In genomic region chr1:59008599-59009347, GRCh38 we compare ENCODE assay signal across 9 cellular contexts.
A peak's percentile ranks its signal among the peaks of the same experiment; 100 is the strongest.
DNase-seq lines count a peak whose midpoint lies in the region; ATAC-seq, FAIRE-seq and TF ChIP-seq lines count a peak whose summit lies in the region.
"Had no signal": no experiment of that assay in that cellular context is flagged by ENCODE, and none has a peak within 500 bp of the region (broad histone marks: within the 10 kb centered on the region; RNA-seq: fewer than 3 reads in every experiment).

No MANE protein-coding gene starts in this region.

- H3K27ac ChIP-seq in endothelial cell of umbilical vein (ENCODE audit: insufficient read depth, low read depth, low read length) = no peak overlapping the region
- H3K27ac ChIP-seq in gastrocnemius medialis = peak overlapping the region in 3 of 4 donors; percentile 59 to 65 (median 64)

- CTCF ChIA-PET in endothelial cell of umbilical vein (lab: Charles Lee) = no interaction called here

- no peak overlapping the region for H3K4me2 ChIP-seq in endothelial cell of umbilical vein (ENCODE audit: insufficient read depth, low read length)

- no TSS peak for BruUV-seq in endothelial cell of umbilical vein (replicated peaks; lab: Mats Ljungman, UMichigan)

- ATAC-seq in gastrocnemius medialis = peak in 1 of 2 donors; percentile 56
- ATAC-seq in HG03520 (IDR thresholded peaks at IDR 0.05; ENCODE audit: unreplicated experiment) = no peak

- no peaks in the 10 kb centered on the region for H3K9me1 ChIP-seq in endothelial cell of umbilical vein (replicated peaks; ENCODE audit: control insufficient read depth, extremely low read depth, insufficient read depth, low read length)

- TF ChIP-seq POLR2A in endothelial cell of umbilical vein (IDR thresholded peaks at IDR 0.05; ENCODE audit: low read depth, low read length) (no peak), gastrocnemius medialis (IDR thresholded peaks at IDR 0.05) (peak in 1 of 2 donors; percentile 37), H54 (IDR thresholded peaks at IDR 0.05; ENCODE audit: low read depth, low read length) (no peak)

- H3K36me3 ChIP-seq in endothelial cell of umbilical vein (ENCODE audit: control insufficient read depth in 2 of 2, extremely low read depth in 1 of 2, insufficient read depth in 2 of 2, low read length in 2 of 2) (no peaks in the 10 kb centered on the region), gastrocnemius medialis (no peaks in the 10 kb centered on the region)

- DNase-seq in H4 (ENCODE audit: low spot score) (peak; percentile 34), RPMI7951 (ENCODE audit: low read depth) (peak; percentile 55), endothelial cell of umbilical vein (ENCODE audit: low read depth, low spot score) (no peak), gastrocnemius medialis (peak in 1 of 2 donors; percentile 66), H54 (ENCODE audit: insufficient read length, low spot score) (no peak), DMS153 (lab: John Stamatoyannopoulos, UW) (no peak)
- DNase-seq: activated T-cell treated with anti-CD3 and anti-CD28 coated beads, Interleukin-2, amount 50 U/mL, for 1 hour; dorsolateral prefrontal cortex had no signal

- no peaks in the 10 kb centered on the region for H3K79me2 ChIP-seq in endothelial cell of umbilical vein (ENCODE audit: control insufficient read depth, insufficient read depth, low read length)

- H3K27me3 ChIP-seq in endothelial cell of umbilical vein (ENCODE audit: control insufficient read depth in 2 of 2, insufficient read depth in 2 of 2, low read length in 2 of 2) (no peaks in the 10 kb centered on the region), gastrocnemius medialis (no peaks in the 10 kb centered on the region)
- H3K27me3 ChIP-seq: dorsolateral prefrontal cortex had no signal

- intact Hi-C loops in endothelial cell of umbilical vein (cut with micrococcal nuclease) = no loop called here
- intact Hi-C loops in gastrocnemius medialis (cut with DNase I; ENCODE audit: low total_unique reads) = no loop called here

- FAIRE-seq in endothelial cell of umbilical vein (lab: Jason Lieb, UNC) = no peak
- FAIRE-seq in H54 (lab: Jason Lieb, UNC) = no peak

- H3K9ac ChIP-seq in endothelial cell of umbilical vein (replicated peaks; ENCODE audit: extremely low read depth, insufficient read depth, low read length) = no peak overlapping the region

- H3K9me3 ChIP-seq in endothelial cell of umbilical vein (replicated peaks; ENCODE audit: control insufficient read depth, insufficient read depth, low read length) (no peaks in the 10 kb centered on the region), gastrocnemius medialis (no peaks in the 10 kb centered on the region)

- no peak for TF ChIP-seq CTCF in endothelial cell of umbilical vein (IDR thresholded peaks at IDR 0.05; ENCODE audit: extremely low read depth in 1 of 2, insufficient read depth in 1 of 2, low read depth in 1 of 2, low read length in 2 of 2)
- TF ChIP-seq CTCF in gastrocnemius medialis (IDR thresholded peaks at IDR 0.05 in 4 of 5, conservative IDR thresholded peaks at IDR 0.05 in 1 of 5) = no peak

- POLR2A ChIA-PET in endothelial cell of umbilical vein (lab: Charles Lee) = interaction anchor here (1.0 kb wide), 1 partner anchor 225 kb away, joined by 3 read pairs; the partner anchor contains the start of gene JUN

- dilution Hi-C loops in endothelial cell of umbilical vein (cut with MboI; ENCODE audit: extremely low pct_ligation_motif_present, low sequenced_read_pairs) = no loop called here

- peak overlapping the region; percentile 75 for H2AFZ ChIP-seq in endothelial cell of umbilical vein (ENCODE audit: low read depth, low read length)

- H3K4me1 ChIP-seq in endothelial cell of umbilical vein (ENCODE audit: control insufficient read depth, extremely low read depth, insufficient read depth, low read length) (peaks cover 10% of the 10 kb centered on the region), gastrocnemius medialis (peaks cover 30 to 47% of the 10 kb centered on the region in 2 donors)

- in situ Hi-C loops in gastrocnemius medialis (cut with MboI; ENCODE audit: low sequenced_read_pairs in 4 of 4) = no loop called here

- no peaks in the 10 kb centered on the region for H4K20me1 ChIP-seq in endothelial cell of umbilical vein (replicated peaks; ENCODE audit: control insufficient read depth, extremely low read depth, insufficient read depth, low read length)

- no peak overlapping the region for H3K4me3 ChIP-seq in endothelial cell of umbilical vein (replicated peaks in 1 of 3; ENCODE audit: insufficient read depth in 1 of 3, low read depth in 1 of 3, low read length in 3 of 3)
- no peak overlapping the region for H3K4me3 ChIP-seq in gastrocnemius medialis
- H3K4me3 ChIP-seq: dorsolateral prefrontal cortex had no signal

TF ChIP-seq in endothelial cell of umbilical vein, 7 proteins besides CTCF, POLR2A, EP300 and RAD21:
- TF ChIP-seq JUN (IDR thresholded peaks at IDR 0.05; ENCODE audit: borderline replicate concordance, insufficient read depth, insufficient read length, low read depth) (no peak), MAX (IDR thresholded peaks at IDR 0.05; ENCODE audit: insufficient read depth, insufficient read length) (no peak), FOS (IDR thresholded peaks at IDR 0.05; ENCODE audit: borderline replicate concordance, insufficient read depth, low read length) (no peak), POLR2AphosphoS5 (IDR thresholded peaks at IDR 0.05; ENCODE audit: insufficient read depth, low read depth, low read length) (no peak), EZH2 (IDR thresholded peaks at IDR 0.05; ENCODE audit: borderline replicate concordance, low read depth, low read length, severe bottlenecking) (no peak), GATA2 (IDR thresholded peaks at IDR 0.05; ENCODE audit: insufficient read depth, insufficient read length, low read depth, low read length) (no peak), MYC (IDR thresholded peaks at IDR 0.05; ENCODE audit: low read depth, low read length) (no peak)

Comparison
In these comparisons a context has a peak if more than half of its experiments do, and no peak if none do; other contexts are left out.
1. DNase-seq: peak in H4 (single experiment) and RPMI7951 (single experiment); none in endothelial cell of umbilical vein (single experiment), H54 (single experiment) and DMS153 (single experiment).